13 cellular contexts compared by ENCODE assay signal in genomic region chr21:43341349-43342163, GRCh38.
DNase-seq lines count a peak whose midpoint lies in the region; ATAC-seq and TF ChIP-seq lines count a peak whose summit lies in the region.
"Had no signal": no experiment of that assay in that cellular context is flagged by ENCODE, and none has a peak within 500 bp of the region (broad histone marks: within the 10 kb centered on the region; RNA-seq: fewer than 3 reads in every experiment).

No MANE protein-coding gene starts in this region.

- H3K27ac ChIP-seq in SJSA1 (peak overlapping the region; percentile 97), hepatocyte (peak overlapping the region; percentile 97), stomach (peak overlapping the region; percentile 21 to 87 (median 57))
- H3K27ac ChIP-seq: sigmoid colon had no signal

- no peak overlapping the region for H3K4me2 ChIP-seq in hepatocyte

- H3K4me3 ChIP-seq in SJSA1 = no peak overlapping the region
- no peak overlapping the region for H3K4me3 ChIP-seq in hepatocyte
- no peak overlapping the region for H3K4me3 ChIP-seq in stomach
- H3K4me3 ChIP-seq: sigmoid colon had no signal

- no peak for ATAC-seq in GM21360 (IDR thresholded peaks at IDR 0.05; ENCODE audit: unreplicated experiment)
- ATAC-seq: naive thymus-derived CD8-positive, alpha-beta T cell; stimulated activated naive CD8-positive, alpha-beta T cell treated with anti-CD3 and anti-CD28 coated beads, Interleukin-15, Interleukin-2, amounts not matched to agents 100 U/mL and 50 U/mL, for 24 hours had no signal

- no peaks in the 10 kb centered on the region for H3K27me3 ChIP-seq in SJSA1 (replicated peaks)
- no peaks in the 10 kb centered on the region for H3K27me3 ChIP-seq in hepatocyte
- H3K27me3 ChIP-seq in stomach = peaks cover 0 to 10% (median 0%) of the 10 kb centered on the region in 3 donors
- H3K27me3 ChIP-seq: sigmoid colon had no signal

- WGBS in hepatocyte (ENCODE audit: low lambda C conversion rate, missing lambda C conversion rate) = 85% methylated on average over 25 of the region's 25 CpGs
- 63 to 81% (median 74%) methylated on average over 15 to 25 of the region's 25 CpGs for WGBS in stomach, 5 donors

- H3K9me3 ChIP-seq in SJSA1 (replicated peaks) (peaks cover 6% of the 10 kb centered on the region; the same call in 1 of the 2 replicates), hepatocyte (ENCODE audit: low read depth) (no peaks in the 10 kb centered on the region), stomach (no peaks in the 10 kb centered on the region)
- H3K9me3 ChIP-seq: sigmoid colon had no signal

- TF ChIP-seq POLR2A in stomach (IDR thresholded peaks at IDR 0.05) = no peak

- peaks cover 68% of the 10 kb centered on the region for H3K4me1 ChIP-seq in SJSA1 (replicated peaks)
- peaks cover 48% of the 10 kb centered on the region for H3K4me1 ChIP-seq in hepatocyte (ENCODE audit: insufficient read depth)
- peaks cover 30 to 53% (median 48%) of the 10 kb centered on the region in 4 donors for H3K4me1 ChIP-seq in stomach

- H3K36me3 ChIP-seq in SJSA1 = no peaks in the 10 kb centered on the region
- no peaks in the 10 kb centered on the region for H3K36me3 ChIP-seq in hepatocyte (replicated peaks; ENCODE audit: insufficient read depth, low read depth)
- H3K36me3 ChIP-seq in stomach = no peaks in the 10 kb centered on the region
- H3K36me3 ChIP-seq: sigmoid colon had no signal

- no peaks in the 10 kb centered on the region for H3K9me2 ChIP-seq in hepatocyte (replicated peaks; ENCODE audit: insufficient read depth)

- intact Hi-C loops in stomach (cut with DNase I; ENCODE audit: low total_unique reads) = no loop called here

- no peaks in the 10 kb centered on the region for H4K20me1 ChIP-seq in hepatocyte (ENCODE audit: insufficient read depth, poor library complexity, severe bottlenecking)

- H3K79me2 ChIP-seq in hepatocyte = no peaks in the 10 kb centered on the region

- H2AFZ ChIP-seq in hepatocyte = no peak overlapping the region

- TF ChIP-seq EP300 in stomach (IDR thresholded peaks at IDR 0.05) = no peak

- DNase-seq in NCI-H2107 treated with DMSO at 0.1 percent for 48 hours (lab: John Stamatoyannopoulos, UW; ENCODE audit: unreplicated experiment) (peak; percentile 26), NCI-H2107 (lab: John Stamatoyannopoulos, UW) (no peak), SJSA1 (ENCODE audit: low read depth in 1 of 2, low spot score in 2 of 2) (peak in 1 of 2 experiments; percentile 64), hepatocyte (ENCODE audit: low spot score) (no peak), stomach (no peak), HuH-7 (ENCODE audit: low spot score) (no peak), mucosa of gallbladder (ENCODE audit: low spot score) (no peak)
- DNase-seq: activated CD4-positive, CD25-positive, alpha-beta regulatory T cell; activated naive CD4-positive, alpha-beta T cell treated with anti-CD3 and anti-CD28 coated beads, Interleukin-2, amount 50 U/mL, for 16 hours; naive thymus-derived CD8-positive, alpha-beta T cell; sigmoid colon; stimulated activated naive CD8-positive, alpha-beta T cell treated with anti-CD3 and anti-CD28 coated beads, Interleukin-15, Interleukin-2, amounts not matched to agents 100 U/mL and 50 U/mL, for 24 hours had no signal

- TF ChIP-seq CTCF in hepatocyte (IDR thresholded peaks at IDR 0.05; ENCODE audit: poor library complexity) (no peak), stomach (IDR thresholded peaks at IDR 0.05) (no peak)
